Comparison of ENCODE assay signal across 1 cellular context in the genomic region with DNA sequence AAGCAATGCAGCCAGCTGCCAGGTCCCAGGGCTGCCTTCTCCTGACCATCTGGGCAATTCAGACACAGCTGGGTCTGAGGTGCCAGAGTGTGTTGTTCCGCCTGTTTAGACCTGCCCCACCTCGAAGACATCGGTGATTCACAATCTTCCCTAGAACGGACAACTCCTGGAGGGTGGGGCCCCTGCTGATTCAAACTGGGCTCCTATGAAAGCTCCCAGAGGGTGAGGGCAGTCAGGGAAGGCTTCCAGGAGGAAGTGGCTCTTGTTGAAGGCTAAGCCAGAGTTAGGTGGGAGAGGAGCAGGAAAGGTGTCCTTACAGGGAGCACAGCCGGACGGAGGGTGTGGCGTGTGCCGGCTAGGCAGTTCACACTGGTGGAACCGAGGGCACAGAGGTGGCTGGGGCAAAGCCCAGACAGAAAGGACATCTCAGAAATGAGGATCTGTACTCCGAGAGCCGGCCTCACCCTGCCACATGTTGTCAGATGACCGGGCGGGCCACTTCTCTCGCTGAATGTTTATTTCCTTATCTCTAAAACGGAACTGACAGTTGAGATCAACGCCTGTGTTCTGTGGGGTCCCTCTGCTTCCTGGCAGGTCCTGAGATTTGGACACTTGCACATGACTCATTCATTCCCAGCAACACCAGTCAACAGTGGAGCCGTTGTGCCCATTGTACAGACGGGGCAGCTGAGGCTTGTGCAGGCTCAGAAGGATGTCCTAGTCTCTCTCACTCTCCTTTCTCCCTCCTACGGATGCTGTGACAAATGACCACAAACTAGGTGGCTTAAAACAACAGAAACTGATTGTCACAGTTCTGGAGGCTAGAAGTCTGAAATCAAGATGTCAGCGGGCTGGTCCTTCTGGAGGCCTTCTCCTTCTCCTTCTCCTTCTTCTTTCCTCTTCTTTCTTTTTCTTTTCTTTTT.
A peak's percentile ranks its signal among the peaks of the same experiment; 100 is the strongest.
TF ChIP-seq lines count a peak whose summit lies in the region.

No MANE protein-coding gene starts in this region.

TF ChIP-seq in HepG2, 621 proteins besides CTCF, POLR2A, EP300 and RAD21 (continued from another document and continues in another):
- TF ChIP-seq, protein P1, sequence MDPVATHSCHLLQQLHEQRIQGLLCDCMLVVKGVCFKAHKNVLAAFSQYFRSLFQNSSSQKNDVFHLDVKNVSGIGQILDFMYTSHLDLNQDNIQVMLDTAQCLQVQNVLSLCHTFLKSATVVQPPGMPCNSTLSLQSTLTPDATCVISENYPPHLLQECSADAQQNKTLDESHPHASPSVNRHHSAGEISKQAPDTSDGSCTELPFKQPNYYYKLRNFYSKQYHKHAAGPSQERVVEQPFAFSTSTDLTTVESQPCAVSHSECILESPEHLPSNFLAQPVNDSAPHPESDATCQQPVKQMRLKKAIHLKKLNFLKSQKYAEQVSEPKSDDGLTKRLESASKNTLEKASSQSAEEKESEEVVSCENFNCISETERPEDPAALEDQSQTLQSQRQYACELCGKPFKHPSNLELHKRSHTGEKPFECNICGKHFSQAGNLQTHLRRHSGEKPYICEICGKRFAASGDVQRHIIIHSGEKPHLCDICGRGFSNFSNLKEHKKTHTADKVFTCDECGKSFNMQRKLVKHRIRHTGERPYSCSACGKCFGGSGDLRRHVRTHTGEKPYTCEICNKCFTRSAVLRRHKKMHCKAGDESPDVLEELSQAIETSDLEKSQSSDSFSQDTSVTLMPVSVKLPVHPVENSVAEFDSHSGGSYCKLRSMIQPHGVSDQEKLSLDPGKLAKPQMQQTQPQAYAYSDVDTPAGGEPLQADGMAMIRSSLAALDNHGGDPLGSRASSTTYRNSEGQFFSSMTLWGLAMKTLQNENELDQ (CRISPR knock-in tag; IDR thresholded peaks at IDR 0.05; ENCODE audit: borderline replicate concordance), result no peak
- TF ChIP-seq ZNF33A (CRISPR knock-in tag; IDR thresholded peaks at IDR 0.05; ENCODE audit: borderline replicate concordance) (no peak), KLF12 (CRISPR knock-in tag; IDR thresholded peaks at IDR 0.05; ENCODE audit: borderline replicate concordance) (no peak), CHD4 (IDR thresholded peaks at IDR 0.05; ENCODE audit: borderline replicate concordance, low read length) (peak; percentile 85; the same call in 1 of the 2 replicates), TBX2 (CRISPR knock-in tag; IDR thresholded peaks at IDR 0.05; ENCODE audit: borderline replicate concordance) (peak; percentile 95), SP2 (CRISPR knock-in tag; IDR thresholded peaks at IDR 0.05) (peak; percentile 9; the same call in 1 of the 2 replicates), ZBTB7A (CRISPR knock-in tag; IDR thresholded peaks at IDR 0.05) (peak; percentile 81; the same call in 1 of the 2 replicates), TBL1XR1 (IDR thresholded peaks at IDR 0.05; ENCODE audit: borderline replicate concordance, low read length, partially characterized antibody) (no peak), ZEB1 (IDR thresholded peaks at IDR 0.05; ENCODE audit: insufficient replicate concordance, low read depth) (no peak), MAFK (conservative IDR thresholded peaks at IDR 0.05 in 1 of 2, IDR thresholded peaks at IDR 0.05 in 1 of 2; ENCODE audit: low read length in 2 of 2) (no peak), ZNF644 (CRISPR knock-in tag; IDR thresholded peaks at IDR 0.05; ENCODE audit: low read depth) (peak; percentile 39; the same call in 1 of the 2 replicates), TEAD3 (CRISPR knock-in tag; optimal IDR thresholded peaks at IDR 0.05; ENCODE audit: borderline replicate concordance) (peak; percentile 81), ZNF891 (CRISPR knock-in tag; IDR thresholded peaks at IDR 0.05) (no peak), KLF6 (CRISPR knock-in tag; IDR thresholded peaks at IDR 0.05) (0 out of 2 replicates have a peak, but pooled peaks have one; percentile 40), ETV6 (CRISPR knock-in tag; conservative IDR thresholded peaks at IDR 0.05) (0 out of 2 replicates have a peak, but pooled peaks have one; percentile 45), SNRNP70 (IDR thresholded peaks at IDR 0.05; ENCODE audit: low read depth, low read length) (no peak), ZNF3 (CRISPR knock-in tag; IDR thresholded peaks at IDR 0.05) (peak; percentile 92), TBP (CRISPR knock-in tag; IDR thresholded peaks at IDR 0.05) (0 out of 2 replicates have a peak, but pooled peaks have one; percentile 29), ZNF850 (CRISPR knock-in tag; conservative IDR thresholded peaks at IDR 0.05) (no peak), NPAS2 (CRISPR knock-in tag; IDR thresholded peaks at IDR 0.05; ENCODE audit: borderline replicate concordance) (no peak), CHD2 (IDR thresholded peaks at IDR 0.05; ENCODE audit: low read depth, low read length) (no peak), ZNF251 (CRISPR knock-in tag; IDR thresholded peaks at IDR 0.05) (no peak), SMARCC2 (IDR thresholded peaks at IDR 0.05) (no peak), MEIS1 (CRISPR knock-in tag; IDR thresholded peaks at IDR 0.05; ENCODE audit: borderline replicate concordance) (peak; percentile 91; the same call in 1 of the 2 replicates), GATAD2A (CRISPR knock-in tag; IDR thresholded peaks at IDR 0.05) (peak; percentile 79), ZNF432 (CRISPR knock-in tag; IDR thresholded peaks at IDR 0.05; ENCODE audit: borderline replicate concordance) (no peak), ZNF605 (CRISPR knock-in tag; IDR thresholded peaks at IDR 0.05) (peak; percentile 53), ZNF367 (CRISPR knock-in tag; IDR thresholded peaks at IDR 0.05; ENCODE audit: borderline replicate concordance) (no peak), ATAD3A (CRISPR knock-in tag; IDR thresholded peaks at IDR 0.05) (peak; percentile 74; the same call in 1 of the 2 replicates), ZNF766 (CRISPR knock-in tag; IDR thresholded peaks at IDR 0.05; ENCODE audit: borderline replicate concordance) (no peak; the same call in 1 of the 2 replicates)
- TF ChIP-seq, protein P2, sequence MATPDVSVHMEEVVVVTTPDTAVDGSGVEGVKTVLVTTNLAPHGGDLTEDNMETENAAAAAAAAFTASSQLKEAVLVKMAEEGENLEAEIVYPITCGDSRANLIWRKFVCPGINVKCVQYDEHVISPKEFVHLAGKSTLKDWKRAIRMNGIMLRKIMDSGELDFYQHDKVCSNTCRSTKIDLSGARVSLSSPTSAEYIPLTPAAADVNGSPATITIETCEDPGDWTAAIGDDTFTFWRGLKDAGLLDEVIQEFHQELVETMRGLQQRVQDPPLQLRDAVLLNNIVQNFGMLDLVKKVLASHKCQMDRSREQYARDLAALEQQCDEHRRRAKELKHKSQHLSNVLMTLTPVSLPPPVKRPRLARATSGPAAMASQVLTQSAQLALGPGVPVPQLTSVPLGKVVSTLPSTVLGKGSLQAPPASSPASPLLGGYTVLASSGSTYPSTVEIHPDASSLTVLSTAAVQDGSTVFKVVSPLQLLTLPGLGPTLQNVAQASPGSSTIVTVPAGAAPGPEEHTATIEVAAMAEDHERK (CRISPR knock-in tag; IDR thresholded peaks at IDR 0.05; ENCODE audit: low read depth), result no peak
- TF ChIP-seq, protein P3, sequence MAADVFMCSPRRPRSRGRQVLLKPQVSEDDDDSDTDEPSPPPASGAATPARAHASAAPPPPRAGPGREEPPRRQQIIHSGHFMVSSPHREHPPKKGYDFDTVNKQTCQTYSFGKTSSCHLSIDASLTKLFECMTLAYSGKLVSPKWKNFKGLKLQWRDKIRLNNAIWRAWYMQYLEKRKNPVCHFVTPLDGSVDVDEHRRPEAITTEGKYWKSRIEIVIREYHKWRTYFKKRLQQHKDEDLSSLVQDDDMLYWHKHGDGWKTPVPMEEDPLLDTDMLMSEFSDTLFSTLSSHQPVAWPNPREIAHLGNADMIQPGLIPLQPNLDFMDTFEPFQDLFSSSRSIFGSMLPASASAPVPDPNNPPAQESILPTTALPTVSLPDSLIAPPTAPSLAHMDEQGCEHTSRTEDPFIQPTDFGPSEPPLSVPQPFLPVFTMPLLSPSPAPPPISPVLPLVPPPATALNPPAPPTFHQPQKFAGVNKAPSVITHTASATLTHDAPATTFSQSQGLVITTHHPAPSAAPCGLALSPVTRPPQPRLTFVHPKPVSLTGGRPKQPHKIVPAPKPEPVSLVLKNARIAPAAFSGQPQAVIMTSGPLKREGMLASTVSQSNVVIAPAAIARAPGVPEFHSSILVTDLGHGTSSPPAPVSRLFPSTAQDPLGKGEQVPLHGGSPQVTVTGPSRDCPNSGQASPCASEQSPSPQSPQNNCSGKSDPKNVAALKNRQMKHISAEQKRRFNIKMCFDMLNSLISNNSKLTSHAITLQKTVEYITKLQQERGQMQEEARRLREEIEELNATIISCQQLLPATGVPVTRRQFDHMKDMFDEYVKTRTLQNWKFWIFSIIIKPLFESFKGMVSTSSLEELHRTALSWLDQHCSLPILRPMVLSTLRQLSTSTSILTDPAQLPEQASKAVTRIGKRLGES (CRISPR knock-in tag; IDR thresholded peaks at IDR 0.05; ENCODE audit: borderline replicate concordance), result no peak
- TF ChIP-seq, protein P4, sequence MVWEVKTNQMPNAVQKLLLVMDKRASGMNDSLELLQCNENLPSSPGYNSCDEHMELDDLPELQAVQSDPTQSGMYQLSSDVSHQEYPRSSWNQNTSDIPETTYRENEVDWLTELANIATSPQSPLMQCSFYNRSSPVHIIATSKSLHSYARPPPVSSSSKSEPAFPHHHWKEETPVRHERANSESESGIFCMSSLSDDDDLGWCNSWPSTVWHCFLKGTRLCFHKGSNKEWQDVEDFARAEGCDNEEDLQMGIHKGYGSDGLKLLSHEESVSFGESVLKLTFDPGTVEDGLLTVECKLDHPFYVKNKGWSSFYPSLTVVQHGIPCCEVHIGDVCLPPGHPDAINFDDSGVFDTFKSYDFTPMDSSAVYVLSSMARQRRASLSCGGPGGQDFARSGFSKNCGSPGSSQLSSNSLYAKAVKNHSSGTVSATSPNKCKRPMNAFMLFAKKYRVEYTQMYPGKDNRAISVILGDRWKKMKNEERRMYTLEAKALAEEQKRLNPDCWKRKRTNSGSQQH (CRISPR knock-in tag; IDR thresholded peaks at IDR 0.05; ENCODE audit: low read depth), result peak; percentile 87; the same call in 1 of the 2 replicates
- TF ChIP-seq, protein P5, sequence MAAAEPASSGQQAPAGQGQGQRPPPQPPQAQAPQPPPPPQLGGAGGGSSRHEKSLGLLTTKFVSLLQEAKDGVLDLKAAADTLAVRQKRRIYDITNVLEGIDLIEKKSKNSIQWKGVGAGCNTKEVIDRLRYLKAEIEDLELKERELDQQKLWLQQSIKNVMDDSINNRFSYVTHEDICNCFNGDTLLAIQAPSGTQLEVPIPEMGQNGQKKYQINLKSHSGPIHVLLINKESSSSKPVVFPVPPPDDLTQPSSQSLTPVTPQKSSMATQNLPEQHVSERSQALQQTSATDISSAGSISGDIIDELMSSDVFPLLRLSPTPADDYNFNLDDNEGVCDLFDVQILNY (CRISPR knock-in tag; conservative IDR thresholded peaks at IDR 0.05), result no peak
- TF ChIP-seq, protein P6, sequence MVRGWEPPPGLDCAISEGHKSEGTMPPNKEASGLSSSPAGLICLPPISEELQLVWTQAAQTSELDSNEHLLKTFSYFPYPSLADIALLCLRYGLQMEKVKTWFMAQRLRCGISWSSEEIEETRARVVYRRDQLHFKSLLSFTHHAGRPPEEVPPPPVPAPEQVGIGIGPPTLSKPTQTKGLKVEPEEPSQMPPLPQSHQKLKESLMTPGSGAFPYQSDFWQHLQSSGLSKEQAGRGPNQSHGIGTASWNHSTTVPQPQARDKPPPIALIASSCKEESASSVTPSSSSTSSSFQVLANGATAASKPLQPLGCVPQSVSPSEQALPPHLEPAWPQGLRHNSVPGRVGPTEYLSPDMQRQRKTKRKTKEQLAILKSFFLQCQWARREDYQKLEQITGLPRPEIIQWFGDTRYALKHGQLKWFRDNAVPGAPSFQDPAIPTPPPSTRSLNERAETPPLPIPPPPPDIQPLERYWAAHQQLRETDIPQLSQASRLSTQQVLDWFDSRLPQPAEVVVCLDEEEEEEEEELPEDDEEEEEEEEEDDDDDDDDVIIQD (CRISPR knock-in tag; IDR thresholded peaks at IDR 0.05; ENCODE audit: low read depth), result 0 out of 2 replicates have a peak, but pooled peaks have one; percentile 37
- TF ChIP-seq, protein P7, sequence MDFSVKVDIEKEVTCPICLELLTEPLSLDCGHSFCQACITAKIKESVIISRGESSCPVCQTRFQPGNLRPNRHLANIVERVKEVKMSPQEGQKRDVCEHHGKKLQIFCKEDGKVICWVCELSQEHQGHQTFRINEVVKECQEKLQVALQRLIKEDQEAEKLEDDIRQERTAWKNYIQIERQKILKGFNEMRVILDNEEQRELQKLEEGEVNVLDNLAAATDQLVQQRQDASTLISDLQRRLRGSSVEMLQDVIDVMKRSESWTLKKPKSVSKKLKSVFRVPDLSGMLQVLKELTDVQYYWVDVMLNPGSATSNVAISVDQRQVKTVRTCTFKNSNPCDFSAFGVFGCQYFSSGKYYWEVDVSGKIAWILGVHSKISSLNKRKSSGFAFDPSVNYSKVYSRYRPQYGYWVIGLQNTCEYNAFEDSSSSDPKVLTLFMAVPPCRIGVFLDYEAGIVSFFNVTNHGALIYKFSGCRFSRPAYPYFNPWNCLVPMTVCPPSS (IDR thresholded peaks at IDR 0.05), result no peak
- TF ChIP-seq, protein P8, sequence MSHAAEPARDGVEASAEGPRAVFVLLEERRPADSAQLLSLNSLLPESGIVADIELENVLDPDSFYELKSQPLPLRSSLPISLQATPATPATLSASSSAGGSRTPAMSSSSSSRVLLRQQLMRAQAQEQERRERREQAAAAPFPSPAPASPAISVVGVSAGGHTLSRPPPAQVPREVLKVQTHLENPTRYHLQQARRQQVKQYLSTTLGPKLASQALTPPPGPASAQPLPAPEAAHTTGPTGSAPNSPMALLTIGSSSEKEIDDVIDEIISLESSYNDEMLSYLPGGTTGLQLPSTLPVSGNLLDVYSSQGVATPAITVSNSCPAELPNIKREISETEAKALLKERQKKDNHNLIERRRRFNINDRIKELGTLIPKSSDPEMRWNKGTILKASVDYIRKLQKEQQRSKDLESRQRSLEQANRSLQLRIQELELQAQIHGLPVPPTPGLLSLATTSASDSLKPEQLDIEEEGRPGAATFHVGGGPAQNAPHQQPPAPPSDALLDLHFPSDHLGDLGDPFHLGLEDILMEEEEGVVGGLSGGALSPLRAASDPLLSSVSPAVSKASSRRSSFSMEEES (CRISPR knock-in tag; IDR thresholded peaks at IDR 0.05), result peak; percentile 95
- TF ChIP-seq, protein P9, sequence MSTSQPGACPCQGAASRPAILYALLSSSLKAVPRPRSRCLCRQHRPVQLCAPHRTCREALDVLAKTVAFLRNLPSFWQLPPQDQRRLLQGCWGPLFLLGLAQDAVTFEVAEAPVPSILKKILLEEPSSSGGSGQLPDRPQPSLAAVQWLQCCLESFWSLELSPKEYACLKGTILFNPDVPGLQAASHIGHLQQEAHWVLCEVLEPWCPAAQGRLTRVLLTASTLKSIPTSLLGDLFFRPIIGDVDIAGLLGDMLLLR (CRISPR knock-in tag; IDR thresholded peaks at IDR 0.05), result peak; percentile 76; the same call in 1 of the 2 replicates
- TF ChIP-seq, protein P10, sequence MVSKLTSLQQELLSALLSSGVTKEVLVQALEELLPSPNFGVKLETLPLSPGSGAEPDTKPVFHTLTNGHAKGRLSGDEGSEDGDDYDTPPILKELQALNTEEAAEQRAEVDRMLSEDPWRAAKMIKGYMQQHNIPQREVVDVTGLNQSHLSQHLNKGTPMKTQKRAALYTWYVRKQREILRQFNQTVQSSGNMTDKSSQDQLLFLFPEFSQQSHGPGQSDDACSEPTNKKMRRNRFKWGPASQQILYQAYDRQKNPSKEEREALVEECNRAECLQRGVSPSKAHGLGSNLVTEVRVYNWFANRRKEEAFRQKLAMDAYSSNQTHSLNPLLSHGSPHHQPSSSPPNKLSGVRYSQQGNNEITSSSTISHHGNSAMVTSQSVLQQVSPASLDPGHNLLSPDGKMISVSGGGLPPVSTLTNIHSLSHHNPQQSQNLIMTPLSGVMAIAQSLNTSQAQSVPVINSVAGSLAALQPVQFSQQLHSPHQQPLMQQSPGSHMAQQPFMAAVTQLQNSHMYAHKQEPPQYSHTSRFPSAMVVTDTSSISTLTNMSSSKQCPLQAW (CRISPR knock-in tag; IDR thresholded peaks at IDR 0.05), result peak; percentile 46
